24 cellular contexts compared by ENCODE assay signal in genomic region chr3:155326249-155326648, GRCh38. TPM values are rescaled to one million over a fixed set of nuclear protein-coding genes. Genes with fewer than 3 reads are reported as not detected.
"Had no signal": no experiment of that assay in that cellular context is flagged by ENCODE, and none has a peak within 500 bp of the region (broad histone marks: within the 10 kb centered on the region; RNA-seq: fewer than 3 reads in every experiment).

No MANE protein-coding gene starts in this region.

- H3K4me3 ChIP-seq: esophagus muscularis mucosa, gastroesophageal sphincter, heart right ventricle, left ventricle myocardium inferior, right atrium auricular region, tibial artery had no signal

- H3K27ac Mint-ChIP-seq: activated CD4-positive, alpha-beta memory T cell treated with anti-CD3 and anti-CD28 coated beads for 36 hours; activated naive CD4-positive, alpha-beta T cell treated with anti-CD3 and anti-CD28 coated beads, Interleukin-2, amount 50 U/mL, for 72 hours; activated T-helper 1 cell treated with anti-CD3 and anti-CD28 coated beads, Interleukin-12 subunit alpha, Interleukin-12 subunit beta, Interleukin-2, Interleukin-4 antibody, amounts not matched to agents 30 ng/mL and 10 ng/mL and 1 ng/mL, durations not matched to agents 14 hours and 24 hours and 36 hours; dendritic cell treated with granulocyte-macrophage colony-stimulating factor and Interleukin-4, amounts not matched to agents 40 ng/mL and 50 ng/mL, for 4 days; progenitor cell of endocrine pancreas had no signal

- H3K9me3 Mint-ChIP-seq: activated CD4-positive, alpha-beta memory T cell treated with anti-CD3 and anti-CD28 coated beads for 36 hours; activated naive CD4-positive, alpha-beta T cell treated with anti-CD3 and anti-CD28 coated beads, Interleukin-2, amount 50 U/mL, for 72 hours; activated T-helper 1 cell treated with anti-CD3 and anti-CD28 coated beads, Interleukin-12 subunit alpha, Interleukin-12 subunit beta, Interleukin-2, Interleukin-4 antibody, amounts not matched to agents 30 ng/mL and 10 ng/mL and 1 ng/mL, durations not matched to agents 14 hours and 24 hours and 36 hours; dendritic cell treated with granulocyte-macrophage colony-stimulating factor and Interleukin-4, amounts not matched to agents 40 ng/mL and 50 ng/mL, for 4 days had no signal

- H3K4me3 Mint-ChIP-seq: activated CD4-positive, alpha-beta memory T cell treated with anti-CD3 and anti-CD28 coated beads for 36 hours; activated T-helper 1 cell treated with anti-CD3 and anti-CD28 coated beads, Interleukin-12 subunit alpha, Interleukin-12 subunit beta, Interleukin-2, Interleukin-4 antibody, amounts not matched to agents 30 ng/mL and 10 ng/mL and 1 ng/mL, durations not matched to agents 14 hours and 24 hours and 36 hours; dendritic cell treated with granulocyte-macrophage colony-stimulating factor and Interleukin-4, amounts not matched to agents 40 ng/mL and 50 ng/mL, for 4 days had no signal

- H3K27me3 ChIP-seq: esophagus muscularis mucosa, gastroesophageal sphincter, heart right ventricle, right atrium auricular region, tibial artery had no signal

- H3K36me3 Mint-ChIP-seq: activated CD4-positive, alpha-beta memory T cell treated with anti-CD3 and anti-CD28 coated beads for 36 hours; activated naive CD4-positive, alpha-beta T cell treated with anti-CD3 and anti-CD28 coated beads, Interleukin-2, amount 50 U/mL, for 72 hours had no signal

- H3K4me1 ChIP-seq: esophagus muscularis mucosa, gastroesophageal sphincter, heart right ventricle, left ventricle myocardium inferior, right atrium auricular region, tibial artery had no signal

- H3K27me3 Mint-ChIP-seq: dendritic cell treated with granulocyte-macrophage colony-stimulating factor and Interleukin-4, amounts not matched to agents 40 ng/mL and 50 ng/mL, for 4 days; progenitor cell of endocrine pancreas had no signal

- DNase-seq: activated CD4-positive, alpha-beta memory T cell treated with anti-CD3 and anti-CD28 coated beads for 36 hours; activated gamma-delta T cell treated with Interleukin-2 at 50 U/mL for 16 hours; activated T-cell treated with anti-CD3 and anti-CD28 coated beads for 4 hours; effector memory CD4-positive, alpha-beta T cell; heart right ventricle; kidney glomerular epithelial cell; left ventricle myocardium inferior; mammary epithelial cell; stimulated activated CD4-positive, alpha-beta T cell treated with anti-CD3 and anti-CD28 coated beads, Interleukin-2, amount 100 ng/mL, for 24 hours; stimulated activated naive CD8-positive, alpha-beta T cell treated with anti-CD3 and anti-CD28 coated beads, Interleukin-15, Interleukin-2, amounts not matched to agents 100 U/mL and 50 U/mL, for 24 hours; substantia nigra; T1000; tibial artery had no signal

- H3K9me3 ChIP-seq: esophagus muscularis mucosa, gastroesophageal sphincter, heart right ventricle, left ventricle myocardium inferior, right atrium auricular region, tibial artery had no signal

- H3K36me3 ChIP-seq: esophagus muscularis mucosa, gastroesophageal sphincter, heart right ventricle, left ventricle myocardium inferior, right atrium auricular region, tibial artery had no signal

- H3K27ac ChIP-seq: esophagus muscularis mucosa, gastroesophageal sphincter, heart right ventricle, left ventricle myocardium inferior, right atrium auricular region, tibial artery had no signal

RNA-seq across cellular contexts. Expression of gene STRIT1, which starts 32.8 kb away (rescaled TPM):
- total RNA-seq: activated CD4-positive, alpha-beta memory T cell treated with anti-CD3 and anti-CD28 coated beads for 36 hours; activated naive CD4-positive, alpha-beta T cell treated with anti-CD3 and anti-CD28 coated beads, Interleukin-2, amount 50 U/mL, for 72 hours; activated T-helper 1 cell treated with anti-CD3 and anti-CD28 coated beads, Interleukin-12 subunit alpha, Interleukin-12 subunit beta, Interleukin-2, Interleukin-4 antibody, amounts not matched to agents 30 ng/mL and 10 ng/mL and 1 ng/mL, durations not matched to agents 14 hours and 24 hours and 36 hours; chondrocyte; endothelial cell of umbilical vein; esophagus muscularis mucosa; gastroesophageal sphincter; mammary epithelial cell; mononuclear cell; omental fat pad; progenitor cell of endocrine pancreas; right atrium auricular region had no signal
